In the genomic region with DNA sequence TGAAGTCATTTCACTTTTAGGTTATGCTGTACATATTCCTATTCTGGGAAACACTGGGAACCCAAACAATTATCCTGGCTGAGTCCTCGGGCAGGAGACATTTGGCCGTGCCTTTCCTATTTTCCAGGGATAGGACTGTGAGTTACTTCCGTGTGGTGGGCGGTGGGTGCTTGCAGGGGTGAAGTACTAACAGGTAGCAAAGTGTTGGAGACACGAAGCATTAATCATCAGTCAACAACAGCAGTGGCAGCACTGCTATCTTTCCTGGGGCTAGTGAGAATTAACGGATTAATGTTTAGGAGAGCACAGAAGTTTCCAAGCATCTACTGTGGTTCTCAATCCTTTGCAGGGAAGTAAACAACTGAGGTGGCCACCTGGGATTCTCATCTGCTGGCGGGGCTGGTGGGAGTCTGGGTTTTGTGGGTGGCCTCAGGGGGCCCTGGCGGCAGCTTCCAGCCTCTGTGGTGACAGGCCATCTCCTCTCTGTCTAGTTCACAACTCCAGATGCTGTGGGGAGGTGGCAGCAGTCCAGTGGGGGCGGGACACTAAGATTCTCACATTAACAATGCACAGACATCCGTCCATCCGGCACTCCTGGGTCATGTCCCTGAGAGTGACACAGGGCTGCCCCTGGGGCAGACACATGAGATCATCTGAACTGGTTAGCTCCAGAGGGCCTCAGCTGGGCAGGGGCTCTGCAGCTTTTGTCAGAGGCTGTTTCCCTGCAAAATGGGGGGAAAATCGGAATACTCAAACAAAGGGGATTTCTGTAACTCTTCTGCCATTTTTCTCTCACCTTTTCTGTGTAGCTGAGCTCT, we compare ENCODE assay signal across 1 cellular context.
TF ChIP-seq lines count a peak whose summit lies in the region.

No MANE protein-coding gene starts in this region.

TF ChIP-seq in GM23338, 12 proteins besides CTCF, POLR2A, EP300 and RAD21 (continued from another document):
- TF ChIP-seq, protein P1, sequence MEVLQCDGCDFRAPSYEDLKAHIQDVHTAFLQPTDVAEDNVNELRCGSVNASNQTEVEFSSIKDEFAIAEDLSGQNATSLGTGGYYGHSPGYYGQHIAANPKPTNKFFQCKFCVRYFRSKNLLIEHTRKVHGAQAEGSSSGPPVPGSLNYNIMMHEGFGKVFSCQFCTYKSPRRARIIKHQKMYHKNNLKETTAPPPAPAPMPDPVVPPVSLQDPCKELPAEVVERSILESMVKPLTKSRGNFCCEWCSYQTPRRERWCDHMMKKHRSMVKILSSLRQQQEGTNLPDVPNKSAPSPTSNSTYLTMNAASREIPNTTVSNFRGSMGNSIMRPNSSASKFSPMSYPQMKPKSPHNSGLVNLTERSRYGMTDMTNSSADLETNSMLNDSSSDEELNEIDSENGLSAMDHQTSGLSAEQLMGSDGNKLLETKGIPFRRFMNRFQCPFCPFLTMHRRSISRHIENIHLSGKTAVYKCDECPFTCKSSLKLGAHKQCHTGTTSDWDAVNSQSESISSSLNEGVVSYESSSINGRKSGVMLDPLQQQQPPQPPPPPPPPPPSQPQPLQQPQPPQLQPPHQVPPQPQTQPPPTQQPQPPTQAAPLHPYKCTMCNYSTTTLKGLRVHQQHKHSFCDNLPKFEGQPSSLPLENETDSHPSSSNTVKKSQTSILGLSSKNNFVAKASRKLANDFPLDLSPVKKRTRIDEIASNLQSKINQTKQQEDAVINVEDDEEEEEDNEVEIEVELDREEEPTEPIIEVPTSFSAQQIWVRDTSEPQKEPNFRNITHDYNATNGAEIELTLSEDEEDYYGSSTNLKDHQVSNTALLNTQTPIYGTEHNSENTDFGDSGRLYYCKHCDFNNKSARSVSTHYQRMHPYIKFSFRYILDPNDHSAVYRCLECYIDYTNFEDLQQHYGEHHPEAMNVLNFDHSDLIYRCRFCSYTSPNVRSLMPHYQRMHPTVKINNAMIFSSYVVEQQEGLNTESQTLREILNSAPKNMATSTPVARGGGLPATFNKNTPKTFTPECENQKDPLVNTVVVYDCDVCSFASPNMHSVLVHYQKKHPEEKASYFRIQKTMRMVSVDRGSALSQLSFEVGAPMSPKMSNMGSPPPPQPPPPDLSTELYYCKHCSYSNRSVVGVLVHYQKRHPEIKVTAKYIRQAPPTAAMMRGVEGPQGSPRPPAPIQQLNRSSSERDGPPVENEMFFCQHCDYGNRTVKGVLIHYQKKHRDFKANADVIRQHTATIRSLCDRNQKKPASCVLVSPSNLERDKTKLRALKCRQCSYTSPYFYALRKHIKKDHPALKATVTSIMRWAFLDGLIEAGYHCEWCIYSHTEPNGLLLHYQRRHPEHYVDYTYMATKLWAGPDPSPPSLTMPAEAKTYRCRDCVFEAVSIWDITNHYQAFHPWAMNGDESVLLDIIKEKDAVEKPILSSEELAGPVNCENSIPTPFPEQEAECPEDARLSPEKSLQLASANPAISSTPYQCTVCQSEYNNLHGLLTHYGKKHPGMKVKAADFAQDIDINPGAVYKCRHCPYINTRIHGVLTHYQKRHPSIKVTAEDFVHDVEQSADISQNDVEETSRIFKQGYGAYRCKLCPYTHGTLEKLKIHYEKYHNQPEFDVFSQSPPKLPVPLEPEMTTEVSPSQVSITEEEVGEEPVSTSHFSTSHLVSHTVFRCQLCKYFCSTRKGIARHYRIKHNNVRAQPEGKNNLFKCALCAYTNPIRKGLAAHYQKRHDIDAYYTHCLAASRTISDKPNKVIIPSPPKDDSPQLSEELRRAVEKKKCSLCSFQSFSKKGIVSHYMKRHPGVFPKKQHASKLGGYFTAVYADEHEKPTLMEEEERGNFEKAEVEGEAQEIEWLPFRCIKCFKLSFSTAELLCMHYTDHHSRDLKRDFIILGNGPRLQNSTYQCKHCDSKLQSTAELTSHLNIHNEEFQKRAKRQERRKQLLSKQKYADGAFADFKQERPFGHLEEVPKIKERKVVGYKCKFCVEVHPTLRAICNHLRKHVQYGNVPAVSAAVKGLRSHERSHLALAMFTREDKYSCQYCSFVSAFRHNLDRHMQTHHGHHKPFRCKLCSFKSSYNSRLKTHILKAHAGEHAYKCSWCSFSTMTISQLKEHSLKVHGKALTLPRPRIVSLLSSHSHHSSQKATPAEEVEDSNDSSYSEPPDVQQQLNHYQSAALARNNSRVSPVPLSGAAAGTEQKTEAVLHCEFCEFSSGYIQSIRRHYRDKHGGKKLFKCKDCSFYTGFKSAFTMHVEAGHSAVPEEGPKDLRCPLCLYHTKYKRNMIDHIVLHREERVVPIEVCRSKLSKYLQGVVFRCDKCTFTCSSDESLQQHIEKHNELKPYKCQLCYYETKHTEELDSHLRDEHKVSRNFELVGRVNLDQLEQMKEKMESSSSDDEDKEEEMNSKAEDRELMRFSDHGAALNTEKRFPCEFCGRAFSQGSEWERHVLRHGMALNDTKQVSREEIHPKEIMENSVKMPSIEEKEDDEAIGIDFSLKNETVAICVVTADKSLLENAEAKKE (CRISPR knock-in tag; IDR thresholded peaks at IDR 0.05), result no peak
- TF ChIP-seq POLR2AphosphoS5 (IDR thresholded peaks at IDR 0.05; ENCODE audit: low read depth), result no peak
- no peak for TF ChIP-seq NANOG (IDR thresholded peaks at IDR 0.05; ENCODE audit: borderline replicate concordance)
- TF ChIP-seq, protein P2, sequence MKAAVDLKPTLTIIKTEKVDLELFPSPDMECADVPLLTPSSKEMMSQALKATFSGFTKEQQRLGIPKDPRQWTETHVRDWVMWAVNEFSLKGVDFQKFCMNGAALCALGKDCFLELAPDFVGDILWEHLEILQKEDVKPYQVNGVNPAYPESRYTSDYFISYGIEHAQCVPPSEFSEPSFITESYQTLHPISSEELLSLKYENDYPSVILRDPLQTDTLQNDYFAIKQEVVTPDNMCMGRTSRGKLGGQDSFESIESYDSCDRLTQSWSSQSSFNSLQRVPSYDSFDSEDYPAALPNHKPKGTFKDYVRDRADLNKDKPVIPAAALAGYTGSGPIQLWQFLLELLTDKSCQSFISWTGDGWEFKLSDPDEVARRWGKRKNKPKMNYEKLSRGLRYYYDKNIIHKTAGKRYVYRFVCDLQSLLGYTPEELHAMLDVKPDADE (IDR thresholded peaks at IDR 0.05), result no peak
- TF ChIP-seq, protein P3, sequence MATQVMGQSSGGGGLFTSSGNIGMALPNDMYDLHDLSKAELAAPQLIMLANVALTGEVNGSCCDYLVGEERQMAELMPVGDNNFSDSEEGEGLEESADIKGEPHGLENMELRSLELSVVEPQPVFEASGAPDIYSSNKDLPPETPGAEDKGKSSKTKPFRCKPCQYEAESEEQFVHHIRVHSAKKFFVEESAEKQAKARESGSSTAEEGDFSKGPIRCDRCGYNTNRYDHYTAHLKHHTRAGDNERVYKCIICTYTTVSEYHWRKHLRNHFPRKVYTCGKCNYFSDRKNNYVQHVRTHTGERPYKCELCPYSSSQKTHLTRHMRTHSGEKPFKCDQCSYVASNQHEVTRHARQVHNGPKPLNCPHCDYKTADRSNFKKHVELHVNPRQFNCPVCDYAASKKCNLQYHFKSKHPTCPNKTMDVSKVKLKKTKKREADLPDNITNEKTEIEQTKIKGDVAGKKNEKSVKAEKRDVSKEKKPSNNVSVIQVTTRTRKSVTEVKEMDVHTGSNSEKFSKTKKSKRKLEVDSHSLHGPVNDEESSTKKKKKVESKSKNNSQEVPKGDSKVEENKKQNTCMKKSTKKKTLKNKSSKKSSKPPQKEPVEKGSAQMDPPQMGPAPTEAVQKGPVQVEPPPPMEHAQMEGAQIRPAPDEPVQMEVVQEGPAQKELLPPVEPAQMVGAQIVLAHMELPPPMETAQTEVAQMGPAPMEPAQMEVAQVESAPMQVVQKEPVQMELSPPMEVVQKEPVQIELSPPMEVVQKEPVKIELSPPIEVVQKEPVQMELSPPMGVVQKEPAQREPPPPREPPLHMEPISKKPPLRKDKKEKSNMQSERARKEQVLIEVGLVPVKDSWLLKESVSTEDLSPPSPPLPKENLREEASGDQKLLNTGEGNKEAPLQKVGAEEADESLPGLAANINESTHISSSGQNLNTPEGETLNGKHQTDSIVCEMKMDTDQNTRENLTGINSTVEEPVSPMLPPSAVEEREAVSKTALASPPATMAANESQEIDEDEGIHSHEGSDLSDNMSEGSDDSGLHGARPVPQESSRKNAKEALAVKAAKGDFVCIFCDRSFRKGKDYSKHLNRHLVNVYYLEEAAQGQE (IDR thresholded peaks at IDR 0.05; ENCODE audit: unreplicated experiment), result no peak
- no peak for TF ChIP-seq ZNF114 (CRISPR knock-in tag; IDR thresholded peaks at IDR 0.05)
- no peak for TF ChIP-seq STAT1 (IDR thresholded peaks at IDR 0.05; ENCODE audit: unreplicated experiment)
